In genomic region chr12:93972411-93973208, GRCh38 we compare ENCODE assay signal across 17 cellular contexts.
DNase-seq lines count a peak whose midpoint lies in the region; ATAC-seq and TF ChIP-seq lines count a peak whose summit lies in the region.
"Had no signal": no experiment of that assay in that cellular context is flagged by ENCODE, and none has a peak within 500 bp of the region (broad histone marks: within the 10 kb centered on the region; RNA-seq: fewer than 3 reads in every experiment).

No MANE protein-coding gene starts in this region.

- peak in 1 of 3 donors; percentile 22 for DNase-seq in right cardiac atrium
- DNase-seq in Right ventricle myocardium superior: no peak
- peak; percentile 19 for DNase-seq in dedifferentiated amniotic fluid mesenchymal stem cell (ENCODE audit: extremely low spot score)
- DNase-seq in myocyte (ENCODE audit: low read depth): peak; percentile 48
- DNase-seq in sigmoid colon: no peak
- DNase-seq in Kasumi-1 (lab: John Stamatoyannopoulos, UW): no peak
- DNase-seq in activated CD4-positive, alpha-beta T cell treated with anti-CD3 and anti-CD28 coated beads, Interleukin-2, amount 50 U/mL, for 4 hours: no peak
- DNase-seq: activated CD4-positive, alpha-beta T cell treated with anti-CD3 and anti-CD28 coated beads, Interleukin-2, amount 50 U/mL, for 1 hour; anterior cingulate cortex; Calu3; effector memory CD4-positive, alpha-beta T cell; heart left ventricle; NCI-H2171 treated with DMSO at 0.1 percent for 48 hours; SIG-M5; uterus had no signal

- no peak for TF ChIP-seq POLR2A in sigmoid colon (IDR thresholded peaks at IDR 0.05)

- H3K27ac ChIP-seq in right cardiac atrium (ENCODE audit: low read length) (peak overlapping the region; percentile 24), sigmoid colon (no peak overlapping the region)
- H3K27ac ChIP-seq: uterus had no signal

- H3K27me3 ChIP-seq in right cardiac atrium (ENCODE audit: control insufficient read depth, insufficient read depth) (no peaks in the 10 kb centered on the region), sigmoid colon (no peaks in the 10 kb centered on the region)
- H3K27me3 ChIP-seq: heart left ventricle, uterus had no signal

- no peaks in the 10 kb centered on the region for H3K9me3 ChIP-seq in right cardiac atrium (ENCODE audit: control insufficient read depth, low read length)
- no peaks in the 10 kb centered on the region for H3K9me3 ChIP-seq in sigmoid colon
- H3K9me3 ChIP-seq: heart left ventricle, uterus had no signal

- no peak for TF ChIP-seq EP300 in sigmoid colon (IDR thresholded peaks at IDR 0.05)

- whole genome bisulfite sequencing in right cardiac atrium: 77% methylated on average over 8 of the region's 8 CpGs
- 89 to 92% methylated on average over 8 of the region's 8 CpGs for WGBS in sigmoid colon, 2 donors

- H3K36me3 ChIP-seq in sigmoid colon: no peaks in the 10 kb centered on the region
- H3K36me3 ChIP-seq: heart left ventricle, uterus had no signal

- no peak for TF ChIP-seq CTCF in sigmoid colon (IDR thresholded peaks at IDR 0.05)

- H3K4me1 ChIP-seq in right cardiac atrium (ENCODE audit: control insufficient read depth, insufficient read depth, low read length) (peaks cover 17% of the 10 kb centered on the region), sigmoid colon (peaks cover 0 to 11% (median 0%) of the 10 kb centered on the region in 4 donors)
- H3K4me1 ChIP-seq: uterus had no signal

- intact Hi-C loops in right cardiac atrium (cut with DNase I) (loop anchor here in 2 of 4 donors (10.0 kb wide), 3 partner anchors 218 to 408 kb away; no protein-coding TSS in a partner anchor), Right ventricle myocardium superior (cut with DNase I) (loop anchor here (10.0 kb wide), 2 partner anchors 208 to 408 kb away; no protein-coding TSS in a partner anchor), sigmoid colon (cut with DNase I) (loop anchor here (10.0 kb wide), 1 partner anchor 298 kb away; the partner anchor contains the start of gene CRADD)

- ATAC-seq in right cardiac atrium (peak in 1 of 2 donors; percentile 52), Right ventricle myocardium superior (ENCODE audit: poor library complexity) (no peak), GM21360 (IDR thresholded peaks at IDR 0.05; ENCODE audit: unreplicated experiment) (no peak)
- ATAC-seq: stimulated activated memory B cell treated with anti-CD40 and anti-IgM and Interleukin-4, amounts not matched to agents 10 μg/mL and 1 μg/mL and 100 μg/mL, for 72 hours had no signal

- H3K4me3 ChIP-seq in right cardiac atrium (ENCODE audit: low read length) (no peak overlapping the region), sigmoid colon (no peak overlapping the region)
- H3K4me3 ChIP-seq: heart left ventricle, uterus had no signal

Comparison
In these comparisons a context has a peak if more than half of its experiments do, and no peak if none do; other contexts are left out.
1. DNase-seq: peak in dedifferentiated amniotic fluid mesenchymal stem cell (single experiment) and myocyte (single experiment); none in Right ventricle myocardium superior (single experiment), sigmoid colon (single experiment), Kasumi-1 (0 of 2) and activated CD4-positive, alpha-beta T cell treated with anti-CD3 and anti-CD28 coated beads, Interleukin-2, amount 50 U/mL, for 4 hours (0 of 2).